In the genomic region with DNA sequence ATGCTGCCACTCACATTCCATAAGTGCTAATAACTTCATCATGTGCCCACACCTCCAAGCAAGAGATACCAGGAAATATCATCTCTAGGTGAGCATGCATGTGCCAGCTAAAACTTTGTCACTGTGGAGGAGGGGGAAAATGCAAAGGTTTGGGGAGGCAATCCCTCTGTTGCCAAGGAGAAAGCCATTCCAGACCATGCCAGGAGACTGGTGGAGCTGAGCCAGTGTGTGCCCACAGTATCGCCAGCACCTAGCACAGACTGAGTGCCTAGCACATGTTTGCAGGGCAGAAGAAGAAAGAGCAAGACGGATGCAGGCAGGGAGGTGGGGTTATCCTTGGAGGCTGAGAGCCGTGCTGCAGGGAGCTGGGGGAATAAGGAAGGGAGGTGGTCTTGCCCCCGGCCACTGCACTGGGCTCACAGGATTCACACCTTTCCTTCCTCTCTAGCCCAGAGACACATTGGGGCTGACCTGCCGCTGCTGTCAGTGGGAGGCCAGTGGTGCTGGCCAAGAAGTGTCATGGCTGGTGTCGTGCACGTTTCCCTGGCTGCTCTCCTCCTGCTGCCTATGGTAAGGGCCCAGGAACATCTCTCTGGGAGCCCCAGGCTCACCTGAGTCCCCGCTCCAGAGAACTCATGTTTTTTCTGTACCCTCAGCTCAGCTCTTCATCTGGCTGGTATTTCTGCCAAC, we compare ENCODE assay signal across 18 cellular contexts. TPM values are rescaled to one million over a fixed set of nuclear protein-coding genes. Genes with fewer than 3 reads are reported as not detected.
DNase-seq lines count a peak whose midpoint lies in the region; ATAC-seq, FAIRE-seq and TF ChIP-seq lines count a peak whose summit lies in the region.
"Had no signal": no experiment of that assay in that cellular context is flagged by ENCODE, and none has a peak within 500 bp of the region (broad histone marks: within the 10 kb centered on the region; RNA-seq: fewer than 3 reads in every experiment).

No MANE protein-coding gene starts in this region.

- no peak overlapping the region for H3K56ac ChIP-seq in IMR-90 (ENCODE audit: extremely low read depth, insufficient read depth, low read length)

- H3K4me1 ChIP-seq in IMR-90 (ENCODE audit: control insufficient read depth, insufficient read depth, low read length) (no peaks in the 10 kb centered on the region), neuronal stem cell (ENCODE audit: control insufficient read depth in 2 of 2, insufficient read depth in 1 of 2, low read depth in 1 of 2, low read length in 2 of 2) (peaks cover 0 to 7% of the 10 kb centered on the region in 2 donors), foreskin keratinocyte (no peaks in the 10 kb centered on the region)

- H3K4me2 ChIP-seq in IMR-90 (ENCODE audit: low read depth, low read length) (no peak overlapping the region), neuronal stem cell (ENCODE audit: insufficient read depth, low read length, poor library complexity, severe bottlenecking) (no peak overlapping the region)

- peaks cover 9% of the 10 kb centered on the region; the same call in 1 of the 2 replicates for H3K27me3 ChIP-seq in IMR-90 (ENCODE audit: control insufficient read depth, insufficient read depth, low read length)
- no peaks in the 10 kb centered on the region for H3K27me3 ChIP-seq in neuronal stem cell (ENCODE audit: control insufficient read depth in 3 of 3, insufficient read depth in 3 of 3, low read depth in 1 of 3, low read length in 3 of 3)
- H3K27me3 ChIP-seq in foreskin keratinocyte: peaks cover 4% of the 10 kb centered on the region

- H2BK5ac ChIP-seq in IMR-90 (ENCODE audit: low read depth, low read length, poor library complexity, severe bottlenecking) (no peak overlapping the region), neuronal stem cell (ENCODE audit: low read length) (no peak overlapping the region)

- H2AK5ac ChIP-seq in IMR-90 (ENCODE audit: low read depth, low read length) (no peak overlapping the region), neuronal stem cell (ENCODE audit: low read depth, low read length) (peak overlapping the region; percentile 64)

- no peak for TF ChIP-seq RAD21 in IMR-90 (IDR thresholded peaks at IDR 0.05; ENCODE audit: low read length)

- H3K4ac ChIP-seq in IMR-90 (ENCODE audit: low read depth, low read length) (no peak overlapping the region), neuronal stem cell (ENCODE audit: low read length) (no peak overlapping the region)

- ATAC-seq in IMR-90 (ENCODE audit: low read depth) (no peak), foreskin keratinocyte (no peak)

- no peak overlapping the region for H4K8ac ChIP-seq in IMR-90 (ENCODE audit: low read depth in 2 of 2, low read length in 2 of 2)
- H4K8ac ChIP-seq in neuronal stem cell (ENCODE audit: low read depth, low read length): no peak overlapping the region

- H3K27ac ChIP-seq in IMR-90 (ENCODE audit: insufficient read depth, low read length) (no peak overlapping the region), neuronal stem cell (replicated peaks; ENCODE audit: low read length) (no peak overlapping the region), foreskin keratinocyte (no peak overlapping the region)

- H3K79me1 ChIP-seq in IMR-90 (ENCODE audit: low read depth in 1 of 2, low read length in 2 of 2) (no peaks in the 10 kb centered on the region), neuronal stem cell (ENCODE audit: low read depth, low read length) (no peaks in the 10 kb centered on the region)

- in situ Hi-C loops in G401 (cut with HindIII; ENCODE audit: low sequenced_read_pairs): no loop called here
- in situ Hi-C loops in IMR-90 (cut with MboI; ENCODE audit: low sequenced_read_pairs): no loop called here

- POLR2A ChIA-PET in IMR-90 (lab: Charles Lee; ENCODE audit: unreplicated experiment): no interaction called here

- H2BK20ac ChIP-seq in IMR-90 (ENCODE audit: low read depth, low read length): no peak overlapping the region

- H3K14ac ChIP-seq in IMR-90 (replicated peaks; ENCODE audit: low read depth, low read length) (no peak overlapping the region), neuronal stem cell (ENCODE audit: low read length) (no peak overlapping the region)

- dilution Hi-C loops in IMR-90 (cut with HindIII; ENCODE audit: low sequenced_read_pairs, unreplicated experiment): no loop called here

- H3K23ac ChIP-seq in IMR-90 (ENCODE audit: low read depth, low read length): no peak overlapping the region
- H3K23ac ChIP-seq in neuronal stem cell (ENCODE audit: low read depth, low read length, poor library complexity): no peak overlapping the region

- H2BK120ac ChIP-seq in IMR-90 (ENCODE audit: low read depth, low read length) (no peak overlapping the region), neuronal stem cell (ENCODE audit: low read depth, low read length) (no peak overlapping the region)

- H2AFZ ChIP-seq in IMR-90 (replicated peaks; ENCODE audit: low read length, poor library complexity): no peak overlapping the region
- no peak overlapping the region for H2AFZ ChIP-seq in neuronal stem cell (ENCODE audit: low read length)

- DNase-seq in G401 (ENCODE audit: low spot score): peak; percentile 66
- no peak for DNase-seq in IMR-90
- DNase-seq in cerebellum (ENCODE audit: low spot score): peak; percentile 50
- no peak for DNase-seq in neuronal stem cell (ENCODE audit: low spot score)
- no peak for DNase-seq in foreskin keratinocyte
- no peak for DNase-seq in GM20000 (ENCODE audit: low spot score)
- no peak for DNase-seq in GM12891 (ENCODE audit: insufficient read length, low spot score)
- DNase-seq: Calu3; CD4-positive, alpha-beta memory T cell; COR-L47; DMS53; DMS79 treated with DMSO at 0.1 percent for 48 hours; GOT3; H7; HCEC 1CT had no signal

- no peak overlapping the region for H4K5ac ChIP-seq in IMR-90 (ENCODE audit: low read depth, low read length)

- CTCF ChIA-PET in IMR-90 (lab: Yijun Ruan, JAX): no interaction called here

- H3K9ac ChIP-seq in IMR-90 (ENCODE audit: low read depth, low read length) (no peak overlapping the region), neuronal stem cell (ENCODE audit: low read depth, low read length, poor library complexity) (no peak overlapping the region)

- H2AK9ac ChIP-seq in IMR-90 (replicated peaks; ENCODE audit: low read depth, low read length, poor library complexity): peak overlapping the region; percentile 19

- no peaks in the 10 kb centered on the region for H3K9me1 ChIP-seq in IMR-90 (ENCODE audit: insufficient read depth, low read length)

- H2BK15ac ChIP-seq in IMR-90 (ENCODE audit: low read depth, low read length): no peak overlapping the region
- H2BK15ac ChIP-seq in neuronal stem cell (ENCODE audit: low read length): peak overlapping the region; percentile 33

- H4K20me1 ChIP-seq in IMR-90 (ENCODE audit: insufficient read depth, low read length): no peaks in the 10 kb centered on the region

- no peak overlapping the region for H2BK12ac ChIP-seq in neuronal stem cell (ENCODE audit: low read length)

- H4K91ac ChIP-seq in IMR-90 (ENCODE audit: insufficient read depth, low read depth, low read length): no peak overlapping the region
- peak overlapping the region; percentile 73 for H4K91ac ChIP-seq in neuronal stem cell (ENCODE audit: low read depth, low read length, poor library complexity)

- H3K9me3 ChIP-seq in IMR-90 (ENCODE audit: control insufficient read depth, insufficient read depth, low read length) (no peaks in the 10 kb centered on the region), neuronal stem cell (replicated peaks in 1 of 2; ENCODE audit: control insufficient read depth in 2 of 2, insufficient read depth in 1 of 2, low read depth in 1 of 2, low read length in 2 of 2) (no peaks in the 10 kb centered on the region)

- no TSS peak for BruUV-seq in IMR-90 (replicated peaks; lab: Mats Ljungman, UMichigan)

- no peak overlapping the region for H3K4me3 ChIP-seq in IMR-90 (ENCODE audit: insufficient read depth, low read depth, low read length)
- H3K4me3 ChIP-seq in neuronal stem cell (ENCODE audit: low read length in 2 of 2): no peak overlapping the region

- H3K36me3 ChIP-seq in IMR-90 (ENCODE audit: control insufficient read depth, insufficient read depth, low read length) (no peaks in the 10 kb centered on the region), neuronal stem cell (replicated peaks in 1 of 2; ENCODE audit: control insufficient read depth in 2 of 2, insufficient read depth in 2 of 2, low read length in 2 of 2) (no peaks in the 10 kb centered on the region)

- no peak for FAIRE-seq in GM12891 (lab: Jason Lieb, UNC)
- FAIRE-seq: G401.6 had no signal

- TF ChIP-seq POLR2A in IMR-90 (IDR thresholded peaks at IDR 0.05; ENCODE audit: low read depth, low read length): no peak
- no peak for TF ChIP-seq POLR2A in GM12891 (IDR thresholded peaks at IDR 0.05; ENCODE audit: low read depth, low read length)

- intact Hi-C loops in IMR-90 (cut with micrococcal nuclease): no loop called here

- no CpG with 5 or more reads among the region's 8 CpGs for WGBS in IMR-90 (ENCODE audit: extremely low coverage in 2 of 2, insufficient read length in 1 of 2), 2 experiments
- WGBS in neuronal stem cell (ENCODE audit: extremely low coverage in 2 of 2, insufficient read length in 2 of 2, insufficient replicate concordance in 1 of 2), 2 donors: no CpG with 5 or more reads among the region's 8 CpGs

- no peak overlapping the region for H3K18ac ChIP-seq in IMR-90 (ENCODE audit: low read depth, low read length)
- H3K18ac ChIP-seq in neuronal stem cell (ENCODE audit: low read length): peak overlapping the region; percentile 4

- TF ChIP-seq CTCF in IMR-90 (conservative IDR thresholded peaks at IDR 0.05; ENCODE audit: low read depth, low read length) (no peak), foreskin keratinocyte (conservative IDR thresholded peaks at IDR 0.05) (no peak), GM20000 (IDR thresholded peaks at IDR 0.05; ENCODE audit: extremely low read depth, missing control alignments) (no peak)

TF ChIP-seq in IMR-90, 13 proteins besides CTCF, POLR2A, EP300 and RAD21 (continues in another document):
- TF ChIP-seq MAFK (IDR thresholded peaks at IDR 0.05; ENCODE audit: low read depth, low read length) (no peak), RCOR1 (IDR thresholded peaks at IDR 0.05; ENCODE audit: insufficient replicate concordance, low read length) (no peak), SMC3 (IDR thresholded peaks at IDR 0.05; ENCODE audit: low read depth, low read length) (no peak)

TF ChIP-seq in GM12891, 5 proteins besides CTCF, POLR2A, EP300 and RAD21 (continues in another document):
- TF ChIP-seq TAF1 (IDR thresholded peaks at IDR 0.05; ENCODE audit: low read depth, low read length) (no peak), PAX5 (IDR thresholded peaks at IDR 0.05; ENCODE audit: insufficient read depth, low read length, severe bottlenecking) (no peak), POLR2AphosphoS5 (IDR thresholded peaks at IDR 0.05; ENCODE audit: low read depth, low read length) (no peak), POU2F2 (IDR thresholded peaks at IDR 0.05; ENCODE audit: low read depth, low read length) (no peak)

RNA-seq across cellular contexts. Expression of a gene that starts 10.8 kb away (rescaled TPM):
- total RNA-seq in G401 (2014; rRNA removed; shearing (Covaris generic)): not detected in 2 replicates
- not detected in 2 replicates for total RNA-seq in IMR-90 (2012; rRNA removed)
- not detected in 2 replicates for polyA plus RNA-seq in IMR-90 (2012; rRNA removed)
- not detected in 2 replicates for polyA plus RNA-seq in IMR-90 (2012; cell fraction: cytosol; rRNA removed)
- polyA plus RNA-seq in IMR-90 (2012; cell fraction: nucleus; rRNA removed; ENCODE audit: low replicate concordance): not detected in 2 replicates
- 56.7 TPM for total RNA-seq in cerebellum
- polyA plus RNA-seq in neuronal stem cell (2013, experiment 1 of 2): 4.0 TPM
- 3.9 TPM for polyA plus RNA-seq in neuronal stem cell (2013, experiment 2 of 2)
- total RNA-seq in foreskin keratinocyte: not detected in 2 replicates
- not detected in 2 replicates for polyA plus RNA-seq in foreskin keratinocyte
- polyA plus RNA-seq in GM12891 (2012; ENCODE audit: low read depth, missing spikeins): not detected
- total RNA-seq: A673; Calu3; CD4-positive, alpha-beta memory T cell had no signal
- polyA plus RNA-seq: BJ; CD4-positive, alpha-beta memory T cell had no signal

Comparison
In these comparisons a context has a peak if more than half of its experiments do, and no peak if none do; other contexts are left out.
1. DNase-seq: peak in G401 (single experiment) and cerebellum (single experiment); none in IMR-90 (single experiment), neuronal stem cell (single experiment), foreskin keratinocyte (0 of 2), GM20000 (single experiment) and GM12891 (single experiment).
2. RNA of a gene that starts 10.8 kb away (total RNA-seq): 56.7 TPM in cerebellum (single experiment); not detected in G401, not detected in IMR-90 and not detected in foreskin keratinocyte; every median in the first group is over 10 times any median in the second.